1 cellular context compared by ENCODE assay signal in the genomic region with DNA sequence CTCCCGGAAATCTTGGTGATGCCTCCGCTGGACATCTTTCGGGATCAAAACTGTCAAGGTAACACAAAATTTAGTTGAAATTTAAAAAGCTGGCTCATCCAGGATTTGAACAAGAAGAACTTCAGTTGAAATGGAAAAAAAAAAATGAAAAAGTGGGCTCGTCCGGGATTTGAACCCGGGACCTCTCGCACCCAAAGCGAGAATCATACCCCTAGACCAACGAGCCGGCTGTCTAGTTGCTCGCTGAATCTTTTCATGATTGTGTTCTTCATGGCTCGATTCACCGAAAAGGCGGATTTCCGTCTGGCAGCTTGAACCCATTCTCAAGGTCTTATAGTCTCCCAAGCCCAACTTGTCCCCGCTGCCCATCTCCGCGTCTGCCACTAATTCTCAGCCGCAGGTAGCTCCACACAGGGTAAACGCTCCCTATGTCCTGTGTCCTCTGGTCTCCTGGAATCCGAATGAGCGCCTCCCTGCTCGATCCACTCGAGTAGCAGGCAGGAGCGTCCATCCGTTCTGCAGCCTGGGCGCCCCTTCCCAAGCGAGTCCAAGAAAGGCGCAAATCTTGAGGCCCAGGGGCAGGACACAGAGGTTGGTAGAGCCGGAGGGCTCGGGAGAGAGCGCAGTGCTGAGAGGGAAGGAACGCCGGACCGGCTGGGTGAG.
TF ChIP-seq lines count a peak whose summit lies in the region.

No MANE protein-coding gene starts in this region.

TF ChIP-seq in SK-N-SH, 30 proteins besides CTCF, POLR2A, EP300 and RAD21 (continued from another document):
- TF ChIP-seq, protein P1, sequence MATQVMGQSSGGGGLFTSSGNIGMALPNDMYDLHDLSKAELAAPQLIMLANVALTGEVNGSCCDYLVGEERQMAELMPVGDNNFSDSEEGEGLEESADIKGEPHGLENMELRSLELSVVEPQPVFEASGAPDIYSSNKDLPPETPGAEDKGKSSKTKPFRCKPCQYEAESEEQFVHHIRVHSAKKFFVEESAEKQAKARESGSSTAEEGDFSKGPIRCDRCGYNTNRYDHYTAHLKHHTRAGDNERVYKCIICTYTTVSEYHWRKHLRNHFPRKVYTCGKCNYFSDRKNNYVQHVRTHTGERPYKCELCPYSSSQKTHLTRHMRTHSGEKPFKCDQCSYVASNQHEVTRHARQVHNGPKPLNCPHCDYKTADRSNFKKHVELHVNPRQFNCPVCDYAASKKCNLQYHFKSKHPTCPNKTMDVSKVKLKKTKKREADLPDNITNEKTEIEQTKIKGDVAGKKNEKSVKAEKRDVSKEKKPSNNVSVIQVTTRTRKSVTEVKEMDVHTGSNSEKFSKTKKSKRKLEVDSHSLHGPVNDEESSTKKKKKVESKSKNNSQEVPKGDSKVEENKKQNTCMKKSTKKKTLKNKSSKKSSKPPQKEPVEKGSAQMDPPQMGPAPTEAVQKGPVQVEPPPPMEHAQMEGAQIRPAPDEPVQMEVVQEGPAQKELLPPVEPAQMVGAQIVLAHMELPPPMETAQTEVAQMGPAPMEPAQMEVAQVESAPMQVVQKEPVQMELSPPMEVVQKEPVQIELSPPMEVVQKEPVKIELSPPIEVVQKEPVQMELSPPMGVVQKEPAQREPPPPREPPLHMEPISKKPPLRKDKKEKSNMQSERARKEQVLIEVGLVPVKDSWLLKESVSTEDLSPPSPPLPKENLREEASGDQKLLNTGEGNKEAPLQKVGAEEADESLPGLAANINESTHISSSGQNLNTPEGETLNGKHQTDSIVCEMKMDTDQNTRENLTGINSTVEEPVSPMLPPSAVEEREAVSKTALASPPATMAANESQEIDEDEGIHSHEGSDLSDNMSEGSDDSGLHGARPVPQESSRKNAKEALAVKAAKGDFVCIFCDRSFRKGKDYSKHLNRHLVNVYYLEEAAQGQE (IDR thresholded peaks at IDR 0.05; ENCODE audit: low read depth, low read length) = no peak
- TF ChIP-seq TEAD4 (IDR thresholded peaks at IDR 0.05; ENCODE audit: borderline replicate concordance, insufficient read depth) = peak; percentile 80
- no peak for TF ChIP-seq NFIC (IDR thresholded peaks at IDR 0.05; ENCODE audit: borderline replicate concordance)
- TF ChIP-seq, protein P2, sequence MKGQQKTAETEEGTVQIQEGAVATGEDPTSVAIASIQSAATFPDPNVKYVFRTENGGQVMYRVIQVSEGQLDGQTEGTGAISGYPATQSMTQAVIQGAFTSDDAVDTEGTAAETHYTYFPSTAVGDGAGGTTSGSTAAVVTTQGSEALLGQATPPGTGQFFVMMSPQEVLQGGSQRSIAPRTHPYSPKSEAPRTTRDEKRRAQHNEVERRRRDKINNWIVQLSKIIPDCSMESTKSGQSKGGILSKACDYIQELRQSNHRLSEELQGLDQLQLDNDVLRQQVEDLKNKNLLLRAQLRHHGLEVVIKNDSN (IDR thresholded peaks at IDR 0.05; ENCODE audit: borderline replicate concordance, low read depth) = no peak
- TF ChIP-seq, protein P3, sequence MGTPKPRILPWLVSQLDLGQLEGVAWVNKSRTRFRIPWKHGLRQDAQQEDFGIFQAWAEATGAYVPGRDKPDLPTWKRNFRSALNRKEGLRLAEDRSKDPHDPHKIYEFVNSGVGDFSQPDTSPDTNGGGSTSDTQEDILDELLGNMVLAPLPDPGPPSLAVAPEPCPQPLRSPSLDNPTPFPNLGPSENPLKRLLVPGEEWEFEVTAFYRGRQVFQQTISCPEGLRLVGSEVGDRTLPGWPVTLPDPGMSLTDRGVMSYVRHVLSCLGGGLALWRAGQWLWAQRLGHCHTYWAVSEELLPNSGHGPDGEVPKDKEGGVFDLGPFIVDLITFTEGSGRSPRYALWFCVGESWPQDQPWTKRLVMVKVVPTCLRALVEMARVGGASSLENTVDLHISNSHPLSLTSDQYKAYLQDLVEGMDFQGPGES (IDR thresholded peaks at IDR 0.05; ENCODE audit: low read depth, low read length) = no peak
- no peak for TF ChIP-seq FOXJ3 (CRISPR knock-in tag; IDR thresholded peaks at IDR 0.05)
- TF ChIP-seq, protein P4, sequence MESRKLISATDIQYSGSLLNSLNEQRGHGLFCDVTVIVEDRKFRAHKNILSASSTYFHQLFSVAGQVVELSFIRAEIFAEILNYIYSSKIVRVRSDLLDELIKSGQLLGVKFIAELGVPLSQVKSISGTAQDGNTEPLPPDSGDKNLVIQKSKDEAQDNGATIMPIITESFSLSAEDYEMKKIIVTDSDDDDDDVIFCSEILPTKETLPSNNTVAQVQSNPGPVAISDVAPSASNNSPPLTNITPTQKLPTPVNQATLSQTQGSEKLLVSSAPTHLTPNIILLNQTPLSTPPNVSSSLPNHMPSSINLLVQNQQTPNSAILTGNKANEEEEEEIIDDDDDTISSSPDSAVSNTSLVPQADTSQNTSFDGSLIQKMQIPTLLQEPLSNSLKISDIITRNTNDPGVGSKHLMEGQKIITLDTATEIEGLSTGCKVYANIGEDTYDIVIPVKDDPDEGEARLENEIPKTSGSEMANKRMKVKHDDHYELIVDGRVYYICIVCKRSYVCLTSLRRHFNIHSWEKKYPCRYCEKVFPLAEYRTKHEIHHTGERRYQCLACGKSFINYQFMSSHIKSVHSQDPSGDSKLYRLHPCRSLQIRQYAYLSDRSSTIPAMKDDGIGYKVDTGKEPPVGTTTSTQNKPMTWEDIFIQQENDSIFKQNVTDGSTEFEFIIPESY (IDR thresholded peaks at IDR 0.05; ENCODE audit: borderline replicate concordance, low read depth) = no peak; the same call in 1 of the 2 replicates
- no peak for TF ChIP-seq NRF1 (IDR thresholded peaks at IDR 0.05; ENCODE audit: low read depth, low read length)
- TF ChIP-seq, protein P5, sequence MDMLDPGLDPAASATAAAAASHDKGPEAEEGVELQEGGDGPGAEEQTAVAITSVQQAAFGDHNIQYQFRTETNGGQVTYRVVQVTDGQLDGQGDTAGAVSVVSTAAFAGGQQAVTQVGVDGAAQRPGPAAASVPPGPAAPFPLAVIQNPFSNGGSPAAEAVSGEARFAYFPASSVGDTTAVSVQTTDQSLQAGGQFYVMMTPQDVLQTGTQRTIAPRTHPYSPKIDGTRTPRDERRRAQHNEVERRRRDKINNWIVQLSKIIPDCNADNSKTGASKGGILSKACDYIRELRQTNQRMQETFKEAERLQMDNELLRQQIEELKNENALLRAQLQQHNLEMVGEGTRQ (IDR thresholded peaks at IDR 0.05; ENCODE audit: borderline replicate concordance, low read depth, low read length) = no peak
- no peak for TF ChIP-seq POLR2AphosphoS5 (IDR thresholded peaks at IDR 0.05; ENCODE audit: low read depth, low read length)
- TF ChIP-seq SMC3 (IDR thresholded peaks at IDR 0.05; ENCODE audit: low read depth, low read length) = no peak
- TF ChIP-seq TCF12 (IDR thresholded peaks at IDR 0.05) = no peak
- TF ChIP-seq GABPA (IDR thresholded peaks at IDR 0.05; ENCODE audit: low read depth) = no peak
- TF ChIP-seq TAF1 (IDR thresholded peaks at IDR 0.05; ENCODE audit: borderline replicate concordance, low read depth, low read length) = peak; percentile 19; the same call in 1 of the 2 replicates
- TF ChIP-seq MEF2A (IDR thresholded peaks at IDR 0.05; ENCODE audit: borderline replicate concordance, low read depth) = no peak
- no peak; the same call in 1 of the 2 replicates for TF ChIP-seq FOSL2 (IDR thresholded peaks at IDR 0.05; ENCODE audit: borderline replicate concordance, low read depth)
- TF ChIP-seq SIN3A (IDR thresholded peaks at IDR 0.05; ENCODE audit: borderline replicate concordance, low read depth, low read length) = 0 out of 2 replicates have a peak, but pooled peaks have one; percentile 36
- 0 out of 2 replicates have a peak, but pooled peaks have one; percentile 37 for TF ChIP-seq YY1 (IDR thresholded peaks at IDR 0.05; ENCODE audit: low read depth)
- peak; percentile 44; the same call in 1 of the 2 replicates for TF ChIP-seq RCOR1 (IDR thresholded peaks at IDR 0.05; ENCODE audit: low read length)
